In genomic region chr22:42905217-42905616, GRCh38 we compare ENCODE assay signal across 16 cellular contexts. TPM values are rescaled to one million over a fixed set of nuclear protein-coding genes. Genes with fewer than 3 reads are reported as not detected.
DNase-seq lines count a peak whose midpoint lies in the region; ATAC-seq, FAIRE-seq and TF ChIP-seq lines count a peak whose summit lies in the region.
"Had no signal": no experiment of that assay in that cellular context is flagged by ENCODE, and none has a peak within 500 bp of the region (broad histone marks: within the 10 kb centered on the region; RNA-seq: fewer than 3 reads in every experiment).

No MANE protein-coding gene starts in this region.

- H3K79me2 ChIP-seq in endothelial cell of umbilical vein (ENCODE audit: control insufficient read depth, insufficient read depth, low read length) = peaks cover 5% of the 10 kb centered on the region

- WGBS in pancreas, 2 donors = 19 to 27% methylated on average over 13 of the region's 13 CpGs

- H3K9me1 ChIP-seq in endothelial cell of umbilical vein (replicated peaks; ENCODE audit: control insufficient read depth, extremely low read depth, insufficient read depth, low read length) = no peaks in the 10 kb centered on the region

- FAIRE-seq in endothelial cell of umbilical vein (lab: Jason Lieb, UNC) (peak; percentile 75), pancreas (lab: Jason Lieb, UNC) (no peak)
- FAIRE-seq: K562 had no signal

- TF ChIP-seq CTCF in endothelial cell of umbilical vein (IDR thresholded peaks at IDR 0.05; ENCODE audit: extremely low read depth in 1 of 2, insufficient read depth in 1 of 2, low read depth in 1 of 2, low read length in 2 of 2) (no peak), pancreas (IDR thresholded peaks at IDR 0.05) (no peak)

- H3K9ac ChIP-seq in endothelial cell of umbilical vein (replicated peaks; ENCODE audit: extremely low read depth, insufficient read depth, low read length) = no peak overlapping the region

- no peak overlapping the region for H3K4me2 ChIP-seq in endothelial cell of umbilical vein (ENCODE audit: insufficient read depth, low read length)

- peak; percentile 69 for DNase-seq in COLO668 (lab: John Stamatoyannopoulos, UW; ENCODE audit: unreplicated experiment)
- peak; percentile 80 for DNase-seq in NCI-H69 (lab: John Stamatoyannopoulos, UW)
- peak; percentile 41 for DNase-seq in endothelial cell of umbilical vein (ENCODE audit: low read depth, low spot score)
- DNase-seq in pancreas = peak in 5 of 6 donors; percentile 55 to 86 (median 71)
- DNase-seq in NCI-H524 (lab: John Stamatoyannopoulos, UW) = no peak
- DNase-seq in D341Med (ENCODE audit: low spot score) = no peak
- DNase-seq in stimulated activated CD4-positive, alpha-beta T cell treated with anti-CD3 and anti-CD28 coated beads, Interleukin-15, amount 100 ng/mL, for 24 hours = no peak
- DNase-seq: activated CD4-positive, alpha-beta T cell treated with anti-CD3 and anti-CD28 coated beads, Interleukin-2, amount 50 U/mL, for 4 hours; activated T-cell treated with anti-CD3 and anti-CD28 coated beads, Interleukin-2, amount 50 U/mL, for 72 hours; mesendoderm; NCI-H1694; spleen had no signal

- H2AFZ ChIP-seq in endothelial cell of umbilical vein (ENCODE audit: low read depth, low read length) = no peak overlapping the region

- intact Hi-C loops in endothelial cell of umbilical vein (cut with micrococcal nuclease) = no loop called here
- intact Hi-C loops in pancreas (cut with DNase I) = no loop called here

- POLR2A ChIA-PET in endothelial cell of umbilical vein (lab: Charles Lee) = no interaction called here

- no peak for TF ChIP-seq POLR2A in endothelial cell of umbilical vein (IDR thresholded peaks at IDR 0.05; ENCODE audit: low read depth, low read length)

- H3K27ac ChIP-seq in endothelial cell of umbilical vein (ENCODE audit: insufficient read depth, low read depth, low read length) = no peak overlapping the region
- H3K27ac ChIP-seq in pancreas = peak overlapping the region; percentile 62 to 84 (median 66)
- H3K27ac ChIP-seq: SJSA1 had no signal

- peaks cover 25% of the 10 kb centered on the region for H3K4me1 ChIP-seq in endothelial cell of umbilical vein (ENCODE audit: control insufficient read depth, extremely low read depth, insufficient read depth, low read length)
- peaks cover 31 to 47% (median 41%) of the 10 kb centered on the region in 3 donors for H3K4me1 ChIP-seq in pancreas

- ATAC-seq in pancreas (peak; percentile 11 to 25 (median 16)), HG02642 (IDR thresholded peaks at IDR 0.05; ENCODE audit: poor library complexity, unreplicated experiment) (no peak)
- ATAC-seq: activated T-cell treated with anti-CD3 and anti-CD28 coated beads, Interleukin-2, amount 50 U/mL, for 72 hours; HCT116; K562 had no signal

- H3K4me3 ChIP-seq in endothelial cell of umbilical vein (replicated peaks in 1 of 3; ENCODE audit: insufficient read depth in 1 of 3, low read depth in 1 of 3, low read length in 3 of 3) (no peak overlapping the region), pancreas (no peak overlapping the region)
- H3K4me3 ChIP-seq: K562, SJSA1, spleen had no signal

- CTCF ChIA-PET in endothelial cell of umbilical vein (lab: Charles Lee) = interaction anchor here (1.2 to 2.6 kb wide), 5 partner anchors 9 to 185 kb away, joined by 3 to 10 read pairs (median 3); no protein-coding TSS in a partner anchor

- dilution Hi-C loops in endothelial cell of umbilical vein (cut with MboI; ENCODE audit: extremely low pct_ligation_motif_present, low sequenced_read_pairs) = no loop called here

- H3K27me3 ChIP-seq in endothelial cell of umbilical vein (ENCODE audit: control insufficient read depth in 2 of 2, insufficient read depth in 2 of 2, low read length in 2 of 2) (no peaks in the 10 kb centered on the region), pancreas (no peaks in the 10 kb centered on the region)
- H3K27me3 ChIP-seq: SJSA1, spleen had no signal

- no peaks in the 10 kb centered on the region for H4K20me1 ChIP-seq in endothelial cell of umbilical vein (replicated peaks; ENCODE audit: control insufficient read depth, extremely low read depth, insufficient read depth, low read length)

- H3K36me3 ChIP-seq in endothelial cell of umbilical vein (ENCODE audit: control insufficient read depth in 2 of 2, extremely low read depth in 1 of 2, insufficient read depth in 2 of 2, low read length in 2 of 2) (peaks cover 0 to 6% of the 10 kb centered on the region in 2 experiments), pancreas (no peaks in the 10 kb centered on the region)

- H3K9me3 ChIP-seq in endothelial cell of umbilical vein (replicated peaks; ENCODE audit: control insufficient read depth, insufficient read depth, low read length) (no peaks in the 10 kb centered on the region), pancreas (no peaks in the 10 kb centered on the region)
- H3K9me3 ChIP-seq: SJSA1, spleen had no signal

- BruUV-seq in endothelial cell of umbilical vein (replicated peaks; lab: Mats Ljungman, UMichigan) = no TSS peak

TF ChIP-seq in endothelial cell of umbilical vein, 7 proteins besides CTCF, POLR2A, EP300 and RAD21:
- TF ChIP-seq, protein P1, sequence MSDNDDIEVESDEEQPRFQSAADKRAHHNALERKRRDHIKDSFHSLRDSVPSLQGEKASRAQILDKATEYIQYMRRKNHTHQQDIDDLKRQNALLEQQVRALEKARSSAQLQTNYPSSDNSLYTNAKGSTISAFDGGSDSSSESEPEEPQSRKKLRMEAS (IDR thresholded peaks at IDR 0.05; ENCODE audit: insufficient read depth, insufficient read length) = no peak
- TF ChIP-seq JUN (IDR thresholded peaks at IDR 0.05; ENCODE audit: borderline replicate concordance, insufficient read depth, insufficient read length, low read depth) = no peak
- TF ChIP-seq EZH2 (IDR thresholded peaks at IDR 0.05; ENCODE audit: borderline replicate concordance, low read depth, low read length, severe bottlenecking) = no peak
- TF ChIP-seq GATA2 (IDR thresholded peaks at IDR 0.05; ENCODE audit: insufficient read depth, insufficient read length, low read depth, low read length) = no peak
TF ChIP-seq in endothelial cell of umbilical vein: peak in this region for 0.

RNA-seq across cellular contexts. Expression of gene ARFGAP3, which starts 48.1 kb away (rescaled TPM):
- 33.4 and 40.2 TPM in 2 replicates for total RNA-seq in endothelial cell of umbilical vein
- polyA plus RNA-seq in endothelial cell of umbilical vein = 23.6 and 29.1 TPM in 2 replicates
- 23.4 and 26.7 TPM in 2 replicates for polyA plus RNA-seq in endothelial cell of umbilical vein (2011; cell fraction: cytosol; rRNA removed)
- polyA plus RNA-seq in endothelial cell of umbilical vein (2011; cell fraction: nucleus; rRNA removed) = 37.7 and 42.1 TPM in 2 replicates
- 26.1 and 27.9 TPM in 2 replicates for polyA plus RNA-seq in endothelial cell of umbilical vein (2012)
- 37.5 and 39.3 TPM in 2 replicates for polyA minus RNA-seq in endothelial cell of umbilical vein
- polyA minus RNA-seq in endothelial cell of umbilical vein (2011; cell fraction: cytosol; rRNA and poly(A)+ RNA removed) = 10.3 TPM
- 26.4 and 28.7 TPM in 2 replicates for polyA minus RNA-seq in endothelial cell of umbilical vein (2011; cell fraction: nucleus; rRNA and poly(A)+ RNA removed)
- 10 to 100 TPM; 54.8 to 75.3 (median 62.1) TPM for total RNA-seq in pancreas
- polyA plus RNA-seq in pancreas = 10 to 100 TPM; 39.1 to 45.4 TPM

Comparison
In these comparisons a context has a peak if more than half of its experiments do, and no peak if none do; other contexts are left out.
1. DNase-seq: peak in COLO668 (single experiment), NCI-H69 (single experiment), endothelial cell of umbilical vein (single experiment) and pancreas (5 of 6); none in NCI-H524 (0 of 2), D341Med (single experiment) and stimulated activated CD4-positive, alpha-beta T cell treated with anti-CD3 and anti-CD28 coated beads, Interleukin-15, amount 100 ng/mL, for 24 hours (single experiment).